In the genomic region with DNA sequence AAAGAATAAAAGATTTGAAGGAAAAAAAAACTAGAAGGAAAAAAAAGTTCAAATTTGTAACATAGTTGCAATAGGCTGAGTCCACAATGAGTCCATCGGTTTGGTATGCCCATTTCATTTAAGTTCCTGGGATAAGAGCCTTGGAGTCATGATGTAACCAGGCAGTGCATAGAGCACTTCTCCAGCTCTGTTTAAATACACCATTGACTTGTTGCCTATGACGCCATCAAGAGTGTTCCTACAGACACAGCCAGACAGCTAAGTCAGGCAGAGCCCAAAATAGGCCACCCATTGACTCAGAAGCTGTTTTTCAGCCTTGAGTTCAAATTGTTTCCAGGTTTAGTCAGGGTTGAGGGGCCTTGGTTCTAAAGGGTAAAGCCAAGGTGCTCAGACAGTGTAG, we compare ENCODE assay signal across 1 cellular context.
TF ChIP-seq lines count a peak whose summit lies in the region.

No MANE protein-coding gene starts in this region.

TF ChIP-seq in HepG2, 621 proteins besides CTCF, POLR2A, EP300 and RAD21 (continued from another document and continues in another):
- TF ChIP-seq, protein P1, sequence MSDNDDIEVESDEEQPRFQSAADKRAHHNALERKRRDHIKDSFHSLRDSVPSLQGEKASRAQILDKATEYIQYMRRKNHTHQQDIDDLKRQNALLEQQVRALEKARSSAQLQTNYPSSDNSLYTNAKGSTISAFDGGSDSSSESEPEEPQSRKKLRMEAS (IDR thresholded peaks at IDR 0.05): peak; percentile 40; the same call in 1 of the 2 replicates
- TF ChIP-seq ZNF552 (CRISPR knock-in tag; IDR thresholded peaks at IDR 0.05; ENCODE audit: borderline replicate concordance) (no peak), TBX2 (CRISPR knock-in tag; IDR thresholded peaks at IDR 0.05; ENCODE audit: borderline replicate concordance) (peak; percentile 54), ZNF441 (CRISPR knock-in tag; IDR thresholded peaks at IDR 0.05; ENCODE audit: borderline replicate concordance) (no peak), ZNF354B (CRISPR knock-in tag; IDR thresholded peaks at IDR 0.05) (no peak; the same call in 1 of the 2 replicates), KLF9 (CRISPR knock-in tag; IDR thresholded peaks at IDR 0.05; ENCODE audit: low read depth) (no peak), HOXA3 (CRISPR knock-in tag; IDR thresholded peaks at IDR 0.05) (peak; percentile 98), ZNF883 (CRISPR knock-in tag; IDR thresholded peaks at IDR 0.05; ENCODE audit: not compliant biosample characterization) (no peak), NR2F6 (IDR thresholded peaks at IDR 0.05) (peak; percentile 45; the same call in 1 of the 2 replicates), NR2F6 (CRISPR knock-in tag; IDR thresholded peaks at IDR 0.05) (peak; percentile 71), ZNF790 (CRISPR knock-in tag; IDR thresholded peaks at IDR 0.05; ENCODE audit: borderline replicate concordance) (no peak), AGO2 (optimal IDR thresholded peaks at IDR 0.05; ENCODE audit: low read depth, low read length) (no peak), PTBP1 (IDR thresholded peaks at IDR 0.05; ENCODE audit: low read depth, low read length, poor library complexity, severe bottlenecking) (no peak), NFATC3 (CRISPR knock-in tag; IDR thresholded peaks at IDR 0.05) (no peak), KAT7 (CRISPR knock-in tag; IDR thresholded peaks at IDR 0.05; ENCODE audit: borderline replicate concordance) (no peak), SNAI1 (CRISPR knock-in tag; IDR thresholded peaks at IDR 0.05; ENCODE audit: borderline replicate concordance) (no peak), ZNF10 (CRISPR knock-in tag; IDR thresholded peaks at IDR 0.05; ENCODE audit: borderline replicate concordance, low read depth) (no peak), ZSCAN12 (CRISPR knock-in tag; IDR thresholded peaks at IDR 0.05) (no peak), PCBP2 (optimal IDR thresholded peaks at IDR 0.05; ENCODE audit: low read depth, low read length, poor library complexity, severe bottlenecking) (no peak), CHD4 (IDR thresholded peaks at IDR 0.05; ENCODE audit: borderline replicate concordance, low read length) (no peak), ZNF570 (CRISPR knock-in tag; IDR thresholded peaks at IDR 0.05; ENCODE audit: borderline replicate concordance) (no peak), SKI (IDR thresholded peaks at IDR 0.05; ENCODE audit: partially characterized antibody) (no peak), ZNF510 (CRISPR knock-in tag; IDR thresholded peaks at IDR 0.05; ENCODE audit: low read depth) (no peak), IKZF4 (CRISPR knock-in tag; IDR thresholded peaks at IDR 0.05; ENCODE audit: borderline replicate concordance, low read depth, not compliant biosample characterization) (no peak), SOX13 (IDR thresholded peaks at IDR 0.05) (no peak), SOX13 (CRISPR knock-in tag; conservative IDR thresholded peaks at IDR 0.05 in 1 of 2, IDR thresholded peaks at IDR 0.05 in 1 of 2) (peak in 1 of 2 experiments; percentile 80; a peak in 1 of 4 replicates), HDAC2 (CRISPR knock-in tag; IDR thresholded peaks at IDR 0.05) (peak; percentile 88), ARID2 (CRISPR knock-in tag; IDR thresholded peaks at IDR 0.05; ENCODE audit: borderline replicate concordance) (no peak), FOXK2 (IDR thresholded peaks at IDR 0.05) (0 out of 2 replicates have a peak, but pooled peaks have one; percentile 50), FOXC1 (CRISPR knock-in tag; IDR thresholded peaks at IDR 0.05; ENCODE audit: borderline replicate concordance) (no peak), MAF1 (CRISPR knock-in tag; IDR thresholded peaks at IDR 0.05; ENCODE audit: borderline replicate concordance) (0 out of 2 replicates have a peak, but pooled peaks have one; percentile 36), ZNF3 (CRISPR knock-in tag; IDR thresholded peaks at IDR 0.05) (no peak), NBN (conservative IDR thresholded peaks at IDR 0.05) (no peak), KDM1A (CRISPR knock-in tag; IDR thresholded peaks at IDR 0.05) (no peak), SETDB1 (CRISPR knock-in tag; IDR thresholded peaks at IDR 0.05; ENCODE audit: borderline replicate concordance) (no peak), YEATS2 (CRISPR knock-in tag; IDR thresholded peaks at IDR 0.05; ENCODE audit: borderline replicate concordance) (peak; percentile 75; the same call in 1 of the 2 replicates)
- TF ChIP-seq, protein P2, sequence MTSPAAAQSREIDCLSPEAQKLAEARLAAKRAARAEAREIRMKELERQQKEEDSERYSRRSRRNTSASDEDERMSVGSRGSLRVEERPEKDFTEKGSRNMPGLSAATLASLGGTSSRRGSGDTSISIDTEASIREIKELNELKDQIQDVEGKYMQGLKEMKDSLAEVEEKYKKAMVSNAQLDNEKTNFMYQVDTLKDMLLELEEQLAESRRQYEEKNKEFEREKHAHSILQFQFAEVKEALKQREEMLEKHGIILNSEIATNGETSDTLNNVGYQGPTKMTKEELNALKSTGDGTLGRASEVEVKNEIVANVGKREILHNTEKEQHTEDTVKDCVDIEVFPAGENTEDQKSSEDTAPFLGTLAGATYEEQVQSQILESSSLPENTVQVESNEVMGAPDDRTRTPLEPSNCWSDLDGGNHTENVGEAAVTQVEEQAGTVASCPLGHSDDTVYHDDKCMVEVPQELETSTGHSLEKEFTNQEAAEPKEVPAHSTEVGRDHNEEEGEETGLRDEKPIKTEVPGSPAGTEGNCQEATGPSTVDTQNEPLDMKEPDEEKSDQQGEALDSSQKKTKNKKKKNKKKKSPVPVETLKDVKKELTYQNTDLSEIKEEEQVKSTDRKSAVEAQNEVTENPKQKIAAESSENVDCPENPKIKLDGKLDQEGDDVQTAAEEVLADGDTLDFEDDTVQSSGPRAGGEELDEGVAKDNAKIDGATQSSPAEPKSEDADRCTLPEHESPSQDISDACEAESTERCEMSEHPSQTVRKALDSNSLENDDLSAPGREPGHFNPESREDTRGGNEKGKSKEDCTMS (CRISPR knock-in tag; conservative IDR thresholded peaks at IDR 0.05): no peak
- TF ChIP-seq, protein P3, sequence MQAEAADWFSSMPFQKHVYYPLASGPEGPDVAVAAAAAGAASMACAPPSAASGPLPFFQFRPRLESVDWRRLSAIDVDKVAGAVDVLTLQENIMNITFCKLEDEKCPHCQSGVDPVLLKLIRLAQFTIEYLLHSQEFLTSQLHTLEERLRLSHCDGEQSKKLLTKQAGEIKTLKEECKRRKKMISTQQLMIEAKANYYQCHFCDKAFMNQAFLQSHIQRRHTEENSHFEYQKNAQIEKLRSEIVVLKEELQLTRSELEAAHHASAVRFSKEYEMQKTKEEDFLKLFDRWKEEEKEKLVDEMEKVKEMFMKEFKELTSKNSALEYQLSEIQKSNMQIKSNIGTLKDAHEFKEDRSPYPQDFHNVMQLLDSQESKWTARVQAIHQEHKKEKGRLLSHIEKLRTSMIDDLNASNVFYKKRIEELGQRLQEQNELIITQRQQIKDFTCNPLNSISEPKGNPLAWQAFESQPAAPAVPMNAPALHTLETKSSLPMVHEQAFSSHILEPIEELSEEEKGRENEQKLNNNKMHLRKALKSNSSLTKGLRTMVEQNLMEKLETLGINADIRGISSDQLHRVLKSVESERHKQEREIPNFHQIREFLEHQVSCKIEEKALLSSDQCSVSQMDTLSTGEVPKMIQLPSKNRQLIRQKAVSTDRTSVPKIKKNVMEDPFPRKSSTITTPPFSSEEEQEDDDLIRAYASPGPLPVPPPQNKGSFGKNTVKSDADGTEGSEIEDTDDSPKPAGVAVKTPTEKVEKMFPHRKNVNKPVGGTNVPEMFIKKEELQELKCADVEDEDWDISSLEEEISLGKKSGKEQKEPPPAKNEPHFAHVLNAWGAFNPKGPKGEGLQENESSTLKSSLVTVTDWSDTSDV (CRISPR knock-in tag; IDR thresholded peaks at IDR 0.05): no peak
- TF ChIP-seq, protein P4, sequence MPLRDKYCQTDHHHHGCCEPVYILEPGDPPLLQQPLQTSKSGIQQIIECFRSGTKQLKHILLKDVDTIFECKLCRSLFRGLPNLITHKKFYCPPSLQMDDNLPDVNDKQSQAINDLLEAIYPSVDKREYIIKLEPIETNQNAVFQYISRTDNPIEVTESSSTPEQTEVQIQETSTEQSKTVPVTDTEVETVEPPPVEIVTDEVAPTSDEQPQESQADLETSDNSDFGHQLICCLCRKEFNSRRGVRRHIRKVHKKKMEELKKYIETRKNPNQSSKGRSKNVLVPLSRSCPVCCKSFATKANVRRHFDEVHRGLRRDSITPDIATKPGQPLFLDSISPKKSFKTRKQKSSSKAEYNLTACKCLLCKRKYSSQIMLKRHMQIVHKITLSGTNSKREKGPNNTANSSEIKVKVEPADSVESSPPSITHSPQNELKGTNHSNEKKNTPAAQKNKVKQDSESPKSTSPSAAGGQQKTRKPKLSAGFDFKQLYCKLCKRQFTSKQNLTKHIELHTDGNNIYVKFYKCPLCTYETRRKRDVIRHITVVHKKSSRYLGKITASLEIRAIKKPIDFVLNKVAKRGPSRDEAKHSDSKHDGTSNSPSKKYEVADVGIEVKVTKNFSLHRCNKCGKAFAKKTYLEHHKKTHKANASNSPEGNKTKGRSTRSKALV (CRISPR knock-in tag; IDR thresholded peaks at IDR 0.05): no peak
- TF ChIP-seq, protein P5, sequence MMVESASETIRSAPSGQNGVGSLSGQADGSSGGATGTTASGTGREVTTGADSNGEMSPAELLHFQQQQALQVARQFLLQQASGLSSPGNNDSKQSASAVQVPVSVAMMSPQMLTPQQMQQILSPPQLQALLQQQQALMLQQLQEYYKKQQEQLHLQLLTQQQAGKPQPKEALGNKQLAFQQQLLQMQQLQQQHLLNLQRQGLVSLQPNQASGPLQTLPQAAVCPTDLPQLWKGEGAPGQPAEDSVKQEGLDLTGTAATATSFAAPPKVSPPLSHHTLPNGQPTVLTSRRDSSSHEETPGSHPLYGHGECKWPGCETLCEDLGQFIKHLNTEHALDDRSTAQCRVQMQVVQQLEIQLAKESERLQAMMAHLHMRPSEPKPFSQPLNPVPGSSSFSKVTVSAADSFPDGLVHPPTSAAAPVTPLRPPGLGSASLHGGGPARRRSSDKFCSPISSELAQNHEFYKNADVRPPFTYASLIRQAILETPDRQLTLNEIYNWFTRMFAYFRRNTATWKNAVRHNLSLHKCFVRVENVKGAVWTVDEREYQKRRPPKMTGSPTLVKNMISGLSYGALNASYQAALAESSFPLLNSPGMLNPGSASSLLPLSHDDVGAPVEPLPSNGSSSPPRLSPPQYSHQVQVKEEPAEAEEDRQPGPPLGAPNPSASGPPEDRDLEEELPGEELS (CRISPR knock-in tag; IDR thresholded peaks at IDR 0.05): peak; percentile 87
- TF ChIP-seq, protein P6, sequence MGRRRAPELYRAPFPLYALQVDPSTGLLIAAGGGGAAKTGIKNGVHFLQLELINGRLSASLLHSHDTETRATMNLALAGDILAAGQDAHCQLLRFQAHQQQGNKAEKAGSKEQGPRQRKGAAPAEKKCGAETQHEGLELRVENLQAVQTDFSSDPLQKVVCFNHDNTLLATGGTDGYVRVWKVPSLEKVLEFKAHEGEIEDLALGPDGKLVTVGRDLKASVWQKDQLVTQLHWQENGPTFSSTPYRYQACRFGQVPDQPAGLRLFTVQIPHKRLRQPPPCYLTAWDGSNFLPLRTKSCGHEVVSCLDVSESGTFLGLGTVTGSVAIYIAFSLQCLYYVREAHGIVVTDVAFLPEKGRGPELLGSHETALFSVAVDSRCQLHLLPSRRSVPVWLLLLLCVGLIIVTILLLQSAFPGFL (CRISPR knock-in tag; IDR thresholded peaks at IDR 0.05): no peak
- TF ChIP-seq, protein P7, sequence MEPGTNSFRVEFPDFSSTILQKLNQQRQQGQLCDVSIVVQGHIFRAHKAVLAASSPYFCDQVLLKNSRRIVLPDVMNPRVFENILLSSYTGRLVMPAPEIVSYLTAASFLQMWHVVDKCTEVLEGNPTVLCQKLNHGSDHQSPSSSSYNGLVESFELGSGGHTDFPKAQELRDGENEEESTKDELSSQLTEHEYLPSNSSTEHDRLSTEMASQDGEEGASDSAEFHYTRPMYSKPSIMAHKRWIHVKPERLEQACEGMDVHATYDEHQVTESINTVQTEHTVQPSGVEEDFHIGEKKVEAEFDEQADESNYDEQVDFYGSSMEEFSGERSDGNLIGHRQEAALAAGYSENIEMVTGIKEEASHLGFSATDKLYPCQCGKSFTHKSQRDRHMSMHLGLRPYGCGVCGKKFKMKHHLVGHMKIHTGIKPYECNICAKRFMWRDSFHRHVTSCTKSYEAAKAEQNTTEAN (CRISPR knock-in tag; conservative IDR thresholded peaks at IDR 0.05): no peak; the same call in 1 of the 2 replicates
- TF ChIP-seq, protein P8, sequence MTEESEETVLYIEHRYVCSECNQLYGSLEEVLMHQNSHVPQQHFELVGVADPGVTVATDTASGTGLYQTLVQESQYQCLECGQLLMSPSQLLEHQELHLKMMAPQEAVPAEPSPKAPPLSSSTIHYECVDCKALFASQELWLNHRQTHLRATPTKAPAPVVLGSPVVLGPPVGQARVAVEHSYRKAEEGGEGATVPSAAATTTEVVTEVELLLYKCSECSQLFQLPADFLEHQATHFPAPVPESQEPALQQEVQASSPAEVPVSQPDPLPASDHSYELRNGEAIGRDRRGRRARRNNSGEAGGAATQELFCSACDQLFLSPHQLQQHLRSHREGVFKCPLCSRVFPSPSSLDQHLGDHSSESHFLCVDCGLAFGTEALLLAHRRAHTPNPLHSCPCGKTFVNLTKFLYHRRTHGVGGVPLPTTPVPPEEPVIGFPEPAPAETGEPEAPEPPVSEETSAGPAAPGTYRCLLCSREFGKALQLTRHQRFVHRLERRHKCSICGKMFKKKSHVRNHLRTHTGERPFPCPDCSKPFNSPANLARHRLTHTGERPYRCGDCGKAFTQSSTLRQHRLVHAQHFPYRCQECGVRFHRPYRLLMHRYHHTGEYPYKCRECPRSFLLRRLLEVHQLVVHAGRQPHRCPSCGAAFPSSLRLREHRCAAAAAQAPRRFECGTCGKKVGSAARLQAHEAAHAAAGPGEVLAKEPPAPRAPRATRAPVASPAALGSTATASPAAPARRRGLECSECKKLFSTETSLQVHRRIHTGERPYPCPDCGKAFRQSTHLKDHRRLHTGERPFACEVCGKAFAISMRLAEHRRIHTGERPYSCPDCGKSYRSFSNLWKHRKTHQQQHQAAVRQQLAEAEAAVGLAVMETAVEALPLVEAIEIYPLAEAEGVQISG (CRISPR knock-in tag; IDR thresholded peaks at IDR 0.05): peak; percentile 59; the same call in 1 of the 2 replicates
- TF ChIP-seq, protein P9, sequence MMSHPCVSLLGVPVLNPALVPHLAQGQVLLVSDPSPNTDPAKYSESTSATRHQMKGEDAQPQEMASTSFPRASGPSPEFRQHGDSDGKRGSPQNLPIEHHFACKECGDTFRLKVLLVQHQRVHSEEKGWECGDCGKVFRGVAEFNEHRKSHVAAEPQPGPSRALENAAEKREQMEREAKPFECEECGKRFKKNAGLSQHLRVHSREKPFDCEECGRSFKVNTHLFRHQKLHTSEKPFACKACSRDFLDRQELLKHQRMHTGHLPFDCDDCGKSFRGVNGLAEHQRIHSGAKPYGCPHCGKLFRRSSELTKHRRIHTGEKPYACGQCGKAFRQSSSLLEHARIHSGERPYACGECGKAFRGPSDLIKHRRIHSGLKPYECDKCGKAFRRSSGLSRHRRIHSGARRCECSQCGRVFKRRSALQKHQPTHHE (CRISPR knock-in tag; IDR thresholded peaks at IDR 0.05; ENCODE audit: borderline replicate concordance): no peak
- TF ChIP-seq, protein P10, sequence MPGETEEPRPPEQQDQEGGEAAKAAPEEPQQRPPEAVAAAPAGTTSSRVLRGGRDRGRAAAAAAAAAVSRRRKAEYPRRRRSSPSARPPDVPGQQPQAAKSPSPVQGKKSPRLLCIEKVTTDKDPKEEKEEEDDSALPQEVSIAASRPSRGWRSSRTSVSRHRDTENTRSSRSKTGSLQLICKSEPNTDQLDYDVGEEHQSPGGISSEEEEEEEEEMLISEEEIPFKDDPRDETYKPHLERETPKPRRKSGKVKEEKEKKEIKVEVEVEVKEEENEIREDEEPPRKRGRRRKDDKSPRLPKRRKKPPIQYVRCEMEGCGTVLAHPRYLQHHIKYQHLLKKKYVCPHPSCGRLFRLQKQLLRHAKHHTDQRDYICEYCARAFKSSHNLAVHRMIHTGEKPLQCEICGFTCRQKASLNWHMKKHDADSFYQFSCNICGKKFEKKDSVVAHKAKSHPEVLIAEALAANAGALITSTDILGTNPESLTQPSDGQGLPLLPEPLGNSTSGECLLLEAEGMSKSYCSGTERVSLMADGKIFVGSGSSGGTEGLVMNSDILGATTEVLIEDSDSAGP (CRISPR knock-in tag; IDR thresholded peaks at IDR 0.05; ENCODE audit: borderline replicate concordance): no peak
